ENCODE assay signal across 8 cellular contexts in genomic region chr16:70113599-70113981, GRCh38. TPM values are rescaled to one million over a fixed set of nuclear protein-coding genes. Genes with fewer than 3 reads are reported as not detected.
DNase-seq lines count a peak whose midpoint lies in the region; ATAC-seq and TF ChIP-seq lines count a peak whose summit lies in the region.
"Not testable (repeated sequence)": the region's sequence is repeated elsewhere in the genome, so short reads cannot be mapped to it uniquely, and the experiment has no call there.

No MANE protein-coding gene starts in this region.

- not testable (repeated sequence) for H3K9ac ChIP-seq in subcutaneous abdominal adipose tissue (ENCODE audit: low read length in 5 of 5)

- DNase-seq in Panc1 (ENCODE audit: low read depth, low spot score); ascending aorta (ENCODE audit: low spot score in 2 of 2); foreskin keratinocyte; naive thymus-derived CD4-positive, alpha-beta T cell: not testable (repeated sequence)

- CTCF ChIA-PET in Panc1 (lab: Charles Lee); naive thymus-derived CD4-positive, alpha-beta T cell (lab: Charles Lee): not testable (repeated sequence)

- in situ Hi-C loops in Panc1 (cut with HindIII; ENCODE audit: low pct_unique_long_range_greater_than_20kb, low sequenced_read_pairs) = not testable (repeated sequence)

- intact Hi-C loops in Panc1 (cut with micrococcal nuclease; ENCODE audit: unreplicated experiment); ascending aorta (cut with DNase I): not testable (repeated sequence)
- intact Hi-C loops in naive thymus-derived CD4-positive, alpha-beta T cell (cut with micrococcal nuclease) = loop anchor here (5.0 to 10.0 kb wide), 2 partner anchors 174 to 411 kb away; partner anchors contain the start of genes AARS1 (in 1 of the 2), COG4 (in 1 of the 2) and SF3B3 (in 1 of the 2)

- POLR2A ChIA-PET in Panc1 (lab: Charles Lee) = not testable (repeated sequence)
- POLR2A ChIA-PET in naive thymus-derived CD4-positive, alpha-beta T cell (lab: Charles Lee) = interaction anchor here (1.0 kb wide), 1 partner anchor 87 kb away, joined by 3 read pairs; no protein-coding TSS in a partner anchor

- H4K20me1 ChIP-seq in DOHH2 (ENCODE audit: control insufficient read depth, insufficient read depth, low read depth, low read length) = not testable (repeated sequence)

- not testable (repeated sequence) for H3K27me3 Mint-ChIP-seq in naive thymus-derived CD4-positive, alpha-beta T cell

- H3K9me2 ChIP-seq in DOHH2 (replicated peaks; ENCODE audit: control insufficient read depth, low read length) = not testable (repeated sequence)

- H3K4me3 ChIP-seq in DOHH2 (ENCODE audit: low read length) (peak overlapping the region; percentile 93), Panc1 (ENCODE audit: low read depth in 2 of 2, low read length in 2 of 2) (peak overlapping the region; percentile 60 to 66), ascending aorta (peak overlapping the region; percentile 77 to 90), subcutaneous abdominal adipose tissue (ENCODE audit: low read depth in 1 of 5, low read length in 5 of 5) (peak overlapping the region in 4 of 5 donors; percentile 47 to 72 (median 57))
- H3K4me3 ChIP-seq in naive thymus-derived CD4-positive, alpha-beta T cell (ENCODE audit: low read length) = peak overlapping the region; percentile 63

- H3K79me2 ChIP-seq in DOHH2 (ENCODE audit: control insufficient read depth, low read length) = peaks cover 33% of the 10 kb centered on the region

- H3K9me3 ChIP-seq in DOHH2 (ENCODE audit: control insufficient read depth, insufficient read depth, low read length); Panc1 (ENCODE audit: control insufficient read depth, insufficient read depth, low read depth, low read length); ascending aorta; naive thymus-derived CD4-positive, alpha-beta T cell (ENCODE audit: control insufficient read depth in 2 of 3, low read length in 3 of 3); subcutaneous abdominal adipose tissue (ENCODE audit: control insufficient read depth in 5 of 5, low read length in 5 of 5): not testable (repeated sequence)

- H3K27ac ChIP-seq in DOHH2 (ENCODE audit: low read depth, low read length); Panc1 (ENCODE audit: low read length); foreskin keratinocyte; subcutaneous abdominal adipose tissue (ENCODE audit: low read depth, low read length): not testable (repeated sequence)
- peak overlapping the region; percentile 77 to 85 for H3K27ac ChIP-seq in ascending aorta
- peak overlapping the region; percentile 85 for H3K27ac ChIP-seq in naive thymus-derived CD4-positive, alpha-beta T cell (ENCODE audit: low read depth, low read length)

- ATAC-seq in GM21447 (IDR thresholded peaks at IDR 0.05; ENCODE audit: unreplicated experiment) = peak; percentile 41
- peak; percentile 7 for ATAC-seq in HG03064 (IDR thresholded peaks at IDR 0.05; ENCODE audit: low read depth, unreplicated experiment)
- ATAC-seq in Panc1 = peak; percentile 59
- ATAC-seq in foreskin keratinocyte = peak; percentile 52
- peak; percentile 8 for ATAC-seq in naive thymus-derived CD4-positive, alpha-beta T cell

- peak overlapping the region; percentile 44 for H3K4me2 ChIP-seq in DOHH2 (ENCODE audit: low read length)

- H3K27me3 ChIP-seq in DOHH2 (ENCODE audit: control insufficient read depth, low read length); Panc1 (ENCODE audit: control insufficient read depth, insufficient read depth, low read length); ascending aorta; foreskin keratinocyte; naive thymus-derived CD4-positive, alpha-beta T cell (ENCODE audit: control insufficient read depth in 2 of 2, insufficient read depth in 2 of 2, low read length in 2 of 2); subcutaneous abdominal adipose tissue (ENCODE audit: control insufficient read depth in 5 of 5, insufficient read depth in 4 of 5, low read length in 5 of 5): not testable (repeated sequence)

- TF ChIP-seq CTCF in DOHH2 (IDR thresholded peaks at IDR 0.05; ENCODE audit: low read depth, low read length, poor library complexity, severe bottlenecking); Panc1 (IDR thresholded peaks at IDR 0.05); ascending aorta (IDR thresholded peaks at IDR 0.05); foreskin keratinocyte (conservative IDR thresholded peaks at IDR 0.05): not testable (repeated sequence)

- peak overlapping the region; percentile 72 to 91 (median 88) for H3K4me3 Mint-ChIP-seq in naive thymus-derived CD4-positive, alpha-beta T cell

- H3K27ac Mint-ChIP-seq in naive thymus-derived CD4-positive, alpha-beta T cell = peak overlapping the region; percentile 46 to 93 (median 82)

- not testable (repeated sequence) for H3K9me3 Mint-ChIP-seq in naive thymus-derived CD4-positive, alpha-beta T cell

- not testable (repeated sequence) for H3K4me1 ChIP-seq in DOHH2 (ENCODE audit: control insufficient read depth, low read length); Panc1 (ENCODE audit: control insufficient read depth, insufficient read depth, low read length); ascending aorta; foreskin keratinocyte; naive thymus-derived CD4-positive, alpha-beta T cell (ENCODE audit: control insufficient read depth in 2 of 2, insufficient read depth in 2 of 2, low read length in 2 of 2)
- H3K4me1 ChIP-seq in subcutaneous abdominal adipose tissue (ENCODE audit: control insufficient read depth in 5 of 5, insufficient read depth in 5 of 5, low read length in 5 of 5) = peaks cover 1 to 20% (median 17%) of the 10 kb centered on the region in 5 donors

- not testable (repeated sequence) for H3F3A ChIP-seq in DOHH2 (ENCODE audit: control insufficient read depth, insufficient read depth)

- not testable (repeated sequence) for BruUV-seq in Panc1 (replicated peaks; lab: Mats Ljungman, UMichigan)

- peaks cover 0 to 13% (median 3%) of the 10 kb centered on the region in 5 donors for H3K36me3 Mint-ChIP-seq in naive thymus-derived CD4-positive, alpha-beta T cell

- H3K4me1 Mint-ChIP-seq in naive thymus-derived CD4-positive, alpha-beta T cell = peaks cover 13 to 27% (median 22%) of the 10 kb centered on the region in 7 donors

- not testable (repeated sequence) for H3K36me3 ChIP-seq in DOHH2 (ENCODE audit: control insufficient read depth, low read length); Panc1 (ENCODE audit: control insufficient read depth, insufficient read depth, low read length); ascending aorta; naive thymus-derived CD4-positive, alpha-beta T cell (ENCODE audit: control insufficient read depth in 2 of 3, insufficient read depth in 3 of 3, low read length in 3 of 3); subcutaneous abdominal adipose tissue (ENCODE audit: control insufficient read depth in 5 of 5, insufficient read depth in 5 of 5, low read length in 5 of 5)

RNA-seq across cellular contexts. Expression of gene PDPR, which starts 0.5 kb away (rescaled TPM):
- total RNA-seq in Panc1 (2021; ENCODE audit: unreplicated experiment) = 26.9 TPM
- polyA plus RNA-seq in Panc1 (2012; ENCODE audit: insufficient read length) = 18.9 TPM
- total RNA-seq in ascending aorta = 17.3 TPM
- total RNA-seq in foreskin keratinocyte = 13.9 and 20.4 TPM in 2 replicates
- polyA plus RNA-seq in foreskin keratinocyte = 3.5 and 6.6 TPM in 2 replicates
- total RNA-seq in naive thymus-derived CD4-positive, alpha-beta T cell = 10 to 100 TPM; 35.0 to 42.8 (median 37.9) TPM
- polyA plus RNA-seq in naive thymus-derived CD4-positive, alpha-beta T cell = 10 to 100 TPM in 1 of 2 donors, 1 to 10 TPM in 1; 6.0 to 12.7 TPM

RNA-seq across cellular contexts. Expression of gene CLEC18C, which starts 60.0 kb away (rescaled TPM):
- total RNA-seq in Panc1 (2021; ENCODE audit: unreplicated experiment) (not detected), ascending aorta (not detected), foreskin keratinocyte (0.07 TPM in 1 of 2 replicates, not detected in the other)
- polyA plus RNA-seq in Panc1 (2012; ENCODE audit: insufficient read length) = not detected
- polyA plus RNA-seq in foreskin keratinocyte = 0.02 TPM in 1 of 2 replicates, not detected in the other
- total RNA-seq in naive thymus-derived CD4-positive, alpha-beta T cell = 1 to 10 TPM in 3 of 5 experiments, under 1 TPM in 1, not detected in 1; 0.89 to 2.0 (median 1.2) TPM
- not detected for polyA plus RNA-seq in naive thymus-derived CD4-positive, alpha-beta T cell

Comparison
In these comparisons a context has a peak if more than half of its experiments do, and no peak if none do; other contexts are left out.
1. ATAC-seq: peak in every context shown above with its lines; median percentile 59 in Panc1; 52 in foreskin keratinocyte; 41 in GM21447; 8 in naive thymus-derived CD4-positive, alpha-beta T cell; 7 in HG03064.